36 cellular contexts compared by ENCODE assay signal in genomic region chr2:83951378-83951947, GRCh38.
"Had no signal": no experiment of that assay in that cellular context is flagged by ENCODE, and none has a peak within 500 bp of the region (broad histone marks: within the 10 kb centered on the region; RNA-seq: fewer than 3 reads in every experiment).

No MANE protein-coding gene starts in this region.

- H3K4me3 ChIP-seq: ascending aorta, cardiac muscle cell had no signal

- H3K27ac ChIP-seq: ascending aorta, cardiac muscle cell, WERI-Rb-1 had no signal

- H3K4me1 Mint-ChIP-seq: activated CD4-positive, alpha-beta memory T cell treated with anti-CD3 and anti-CD28 coated beads, Interleukin-2, amount 10 ng/mL, durations not matched to agents 7 days and 5 days; activated CD4-positive, alpha-beta T cell treated with anti-CD3 and anti-CD28 coated beads, Interleukin-2, amount 10 ng/mL, durations not matched to agents 7 days and 5 days; activated CD8-positive, alpha-beta memory T cell treated with anti-CD3 and anti-CD28 coated beads, Interleukin-2, amount 10 ng/mL, durations not matched to agents 7 days and 5 days; activated naive CD4-positive, alpha-beta T cell treated with anti-CD3 and anti-CD28 coated beads, Interleukin-2, amount 10 ng/mL, durations not matched to agents 7 days and 5 days; activated naive CD4-positive, alpha-beta T cell treated with anti-CD3 and anti-CD28 coated beads, Interleukin-2, amount 50 U/mL, for 24 hours; activated naive CD8-positive, alpha-beta T cell treated with anti-CD3 and anti-CD28 coated beads, Interleukin-2, amount 10 ng/mL, durations not matched to agents 7 days and 5 days; activated naive CD8-positive, alpha-beta T cell treated with anti-CD3 and anti-CD28 coated beads, Interleukin-2, amount 50 U/mL, for 24 hours; central memory CD8-positive, alpha-beta T cell had no signal

- H3K27me3 ChIP-seq: ascending aorta, cardiac muscle cell had no signal

- H3K36me3 Mint-ChIP-seq: activated CD8-positive, alpha-beta memory T cell treated with anti-CD3 and anti-CD28 coated beads, Interleukin-2, amount 10 ng/mL, durations not matched to agents 7 days and 5 days; activated naive CD4-positive, alpha-beta T cell treated with anti-CD3 and anti-CD28 coated beads, Interleukin-2, amount 10 ng/mL, durations not matched to agents 7 days and 5 days; activated naive CD4-positive, alpha-beta T cell treated with anti-CD3 and anti-CD28 coated beads, Interleukin-2, amount 50 U/mL, for 24 hours; activated naive CD8-positive, alpha-beta T cell; activated naive CD8-positive, alpha-beta T cell treated with anti-CD3 and anti-CD28 coated beads, Interleukin-2, amount 10 ng/mL, durations not matched to agents 7 days and 5 days; brain; WTC11 had no signal

- H3K27me3 Mint-ChIP-seq: activated CD4-positive, alpha-beta memory T cell treated with anti-CD3 and anti-CD28 coated beads, Interleukin-2, amount 10 ng/mL, durations not matched to agents 7 days and 5 days; activated CD4-positive, alpha-beta T cell treated with anti-CD3 and anti-CD28 coated beads, Interleukin-2, amount 10 ng/mL, durations not matched to agents 7 days and 5 days; activated CD8-positive, alpha-beta memory T cell treated with anti-CD3 and anti-CD28 coated beads, Interleukin-2, amount 10 ng/mL, durations not matched to agents 7 days and 5 days; activated naive CD4-positive, alpha-beta T cell treated with anti-CD3 and anti-CD28 coated beads, Interleukin-2, amount 10 ng/mL, durations not matched to agents 7 days and 5 days; activated naive CD8-positive, alpha-beta T cell; activated naive CD8-positive, alpha-beta T cell treated with anti-CD3 and anti-CD28 coated beads, Interleukin-2, amount 10 ng/mL, durations not matched to agents 7 days and 5 days; activated T-cell treated with anti-CD3 and anti-CD28 coated beads, Interleukin-2, amount 50 U/mL, for 24 hours; brain; central memory CD8-positive, alpha-beta T cell had no signal

- DNase-seq: activated CD4-positive, alpha-beta memory T cell treated with anti-CD3 and anti-CD28 coated beads, Interleukin-2, amount 10 ng/mL, durations not matched to agents 7 days and 5 days; activated CD4-positive, alpha-beta T cell treated with anti-CD3 and anti-CD28 coated beads for 4 hours; activated CD4-positive, alpha-beta T cell treated with anti-CD3 and anti-CD28 coated beads, Interleukin-2, amount 10 ng/mL, durations not matched to agents 7 days and 5 days; activated CD4-positive, alpha-beta T cell treated with anti-CD3 and anti-CD28 coated beads, Interleukin-2, amount 50 U/mL, for 48 hours; activated CD4-positive, CD25-positive, alpha-beta regulatory T cell; activated CD8-positive, alpha-beta memory T cell treated with anti-CD3 and anti-CD28 coated beads for 24 hours; activated CD8-positive, alpha-beta memory T cell treated with anti-CD3 and anti-CD28 coated beads, Interleukin-2, amount 10 ng/mL, durations not matched to agents 7 days and 5 days; activated CD8-positive, alpha-beta memory T cell treated with anti-CD3 and anti-CD28 coated beads, Interleukin-2, amount 50 U/mL, for 48 hours; activated CD8-positive, alpha-beta T cell treated with anti-CD3 and anti-CD28 coated beads, Interleukin-2, amount 10 ng/mL, durations not matched to agents 7 days and 5 days; activated effector memory CD4-positive, alpha-beta T cell treated with Interleukin-2 at 50 U/mL for 16 hours; activated gamma-delta T cell; activated naive CD4-positive, alpha-beta T cell treated with anti-CD3 and anti-CD28 coated beads, Interleukin-2, amount 10 ng/mL, durations not matched to agents 7 days and 5 days; activated naive CD4-positive, alpha-beta T cell treated with Interleukin-2 at 50 U/mL for 16 hours; activated naive CD8-positive, alpha-beta T cell treated with anti-CD3 and anti-CD28 coated beads, Interleukin-2, amount 10 ng/mL, durations not matched to agents 7 days and 5 days; activated naive CD8-positive, alpha-beta T cell treated with anti-CD3 and anti-CD28 coated beads, Interleukin-2, amount 50 U/mL, for 24 hours; activated T-cell treated with anti-CD3 and anti-CD28 coated beads, Interleukin-2, amount 50 U/mL, for 24 hours; activated T-cell treated with anti-CD3 and anti-CD28 coated beads, Interleukin-2, amount 50 U/mL, for 48 hours; amygdala; anterior cingulate cortex; caudate nucleus; cerebellar nuclear complex; T-helper 1 cell; T-helper 2 cell; T-helper 9 cell; WERI-Rb-1 had no signal

- H3K9me3 ChIP-seq: ascending aorta had no signal

- H3K36me3 ChIP-seq: ascending aorta, cardiac muscle cell, WERI-Rb-1 had no signal

- H3K27ac Mint-ChIP-seq: activated CD4-positive, alpha-beta memory T cell treated with anti-CD3 and anti-CD28 coated beads, Interleukin-2, amount 10 ng/mL, durations not matched to agents 7 days and 5 days; activated CD4-positive, alpha-beta T cell treated with anti-CD3 and anti-CD28 coated beads, Interleukin-2, amount 10 ng/mL, durations not matched to agents 7 days and 5 days; activated CD8-positive, alpha-beta memory T cell treated with anti-CD3 and anti-CD28 coated beads, Interleukin-2, amount 10 ng/mL, durations not matched to agents 7 days and 5 days; activated CD8-positive, alpha-beta T cell treated with anti-CD3 and anti-CD28 coated beads, Interleukin-2, amount 10 ng/mL, durations not matched to agents 7 days and 5 days; activated naive CD4-positive, alpha-beta T cell treated with anti-CD3 and anti-CD28 coated beads, Interleukin-2, amount 10 ng/mL, durations not matched to agents 7 days and 5 days; activated naive CD4-positive, alpha-beta T cell treated with anti-CD3 and anti-CD28 coated beads, Interleukin-2, amount 50 U/mL, for 24 hours; activated naive CD8-positive, alpha-beta T cell; activated naive CD8-positive, alpha-beta T cell treated with anti-CD3 and anti-CD28 coated beads, Interleukin-2, amount 10 ng/mL, durations not matched to agents 7 days and 5 days; activated naive CD8-positive, alpha-beta T cell treated with anti-CD3 and anti-CD28 coated beads, Interleukin-2, amount 50 U/mL, for 24 hours; activated T-cell treated with anti-CD3 and anti-CD28 coated beads, Interleukin-2, amount 50 U/mL, for 24 hours; activated T-helper 2 cell treated with anti-CD3 and anti-CD28 coated beads, Interferon-gamma antibody, Interleukin-2, Interleukin-4, amounts not matched to agents 10 μg/mL and 5 μg/mL and 100 μg/mL, durations not matched to agents 14 hours and 24 hours and 36 hours; brain; T-helper 1 cell treated with Interleukin-12 subunit alpha and Interleukin-12 subunit beta and Interleukin-4 antibody, amounts not matched to agents 30 μg/mL and 1 μg/mL, for 36 hours; T-helper 2 cell treated with Interferon-gamma antibody and Interleukin-4, amounts not matched to agents 5 μg/mL and 100 μg/mL, for 36 hours; WTC11 had no signal

- H3K4me3 Mint-ChIP-seq: activated CD4-positive, alpha-beta memory T cell treated with anti-CD3 and anti-CD28 coated beads, Interleukin-2, amount 10 ng/mL, durations not matched to agents 7 days and 5 days; activated CD4-positive, alpha-beta T cell treated with anti-CD3 and anti-CD28 coated beads, Interleukin-2, amount 10 ng/mL, durations not matched to agents 7 days and 5 days; activated CD8-positive, alpha-beta memory T cell treated with anti-CD3 and anti-CD28 coated beads, Interleukin-2, amount 10 ng/mL, durations not matched to agents 7 days and 5 days; activated CD8-positive, alpha-beta T cell treated with anti-CD3 and anti-CD28 coated beads, Interleukin-2, amount 10 ng/mL, durations not matched to agents 7 days and 5 days; activated naive CD4-positive, alpha-beta T cell treated with anti-CD3 and anti-CD28 coated beads, Interleukin-2, amount 10 ng/mL, durations not matched to agents 7 days and 5 days; activated naive CD4-positive, alpha-beta T cell treated with anti-CD3 and anti-CD28 coated beads, Interleukin-2, amount 50 U/mL, for 24 hours; activated naive CD8-positive, alpha-beta T cell; activated naive CD8-positive, alpha-beta T cell treated with anti-CD3 and anti-CD28 coated beads, Interleukin-2, amount 10 ng/mL, durations not matched to agents 7 days and 5 days; activated naive CD8-positive, alpha-beta T cell treated with anti-CD3 and anti-CD28 coated beads, Interleukin-2, amount 50 U/mL, for 24 hours; activated T-cell treated with anti-CD3 and anti-CD28 coated beads, Interleukin-2, amount 50 U/mL, for 24 hours; brain; central memory CD8-positive, alpha-beta T cell; T-helper 1 cell treated with Interleukin-12 subunit alpha and Interleukin-12 subunit beta and Interleukin-4 antibody, amounts not matched to agents 30 μg/mL and 1 μg/mL, for 36 hours; T-helper 2 cell treated with Interferon-gamma antibody and Interleukin-4, amounts not matched to agents 5 μg/mL and 100 μg/mL, for 36 hours; WTC11 had no signal

- H3K9me3 Mint-ChIP-seq: activated CD4-positive, alpha-beta memory T cell treated with anti-CD3 and anti-CD28 coated beads, Interleukin-2, amount 10 ng/mL, durations not matched to agents 7 days and 5 days; activated CD4-positive, alpha-beta T cell treated with anti-CD3 and anti-CD28 coated beads, Interleukin-2, amount 10 ng/mL, durations not matched to agents 7 days and 5 days; activated naive CD4-positive, alpha-beta T cell treated with anti-CD3 and anti-CD28 coated beads, Interleukin-2, amount 10 ng/mL, durations not matched to agents 7 days and 5 days; activated naive CD4-positive, alpha-beta T cell treated with anti-CD3 and anti-CD28 coated beads, Interleukin-2, amount 50 U/mL, for 24 hours; activated naive CD8-positive, alpha-beta T cell treated with anti-CD3 and anti-CD28 coated beads, Interleukin-2, amount 10 ng/mL, durations not matched to agents 7 days and 5 days; activated naive CD8-positive, alpha-beta T cell treated with anti-CD3 and anti-CD28 coated beads, Interleukin-2, amount 50 U/mL, for 24 hours; activated T-cell treated with anti-CD3 and anti-CD28 coated beads, Interleukin-2, amount 50 U/mL, for 24 hours; activated T-helper 2 cell treated with anti-CD3 and anti-CD28 coated beads, Interferon-gamma antibody, Interleukin-2, Interleukin-4, amounts not matched to agents 10 μg/mL and 5 μg/mL and 100 μg/mL, durations not matched to agents 14 hours and 24 hours and 36 hours; brain; central memory CD8-positive, alpha-beta T cell; T-helper 1 cell treated with Interleukin-12 subunit alpha and Interleukin-12 subunit beta and Interleukin-4 antibody, amounts not matched to agents 30 μg/mL and 1 μg/mL, for 36 hours; T-helper 2 cell treated with Interferon-gamma antibody and Interleukin-4, amounts not matched to agents 5 μg/mL and 100 μg/mL, for 36 hours had no signal

- ATAC-seq: activated CD4-positive, CD25-positive, alpha-beta regulatory T cell treated with anti-CD3 and anti-CD28 coated beads, Interleukin-2, amount 50 U/mL, for 24 hours; activated CD8-positive, alpha-beta memory T cell treated with anti-CD3 and anti-CD28 coated beads, Interleukin-2, amount 10 ng/mL, durations not matched to agents 7 days and 5 days; activated CD8-positive, alpha-beta T cell treated with anti-CD3 and anti-CD28 coated beads, Interleukin-2, amount 10 ng/mL, durations not matched to agents 7 days and 5 days; activated naive CD8-positive, alpha-beta T cell treated with anti-CD3 and anti-CD28 coated beads, Interleukin-2, amount 50 U/mL, for 24 hours; WTC11 had no signal

- H3K4me1 ChIP-seq: ascending aorta had no signal
